1 cellular context compared by ENCODE assay signal in the genomic region with DNA sequence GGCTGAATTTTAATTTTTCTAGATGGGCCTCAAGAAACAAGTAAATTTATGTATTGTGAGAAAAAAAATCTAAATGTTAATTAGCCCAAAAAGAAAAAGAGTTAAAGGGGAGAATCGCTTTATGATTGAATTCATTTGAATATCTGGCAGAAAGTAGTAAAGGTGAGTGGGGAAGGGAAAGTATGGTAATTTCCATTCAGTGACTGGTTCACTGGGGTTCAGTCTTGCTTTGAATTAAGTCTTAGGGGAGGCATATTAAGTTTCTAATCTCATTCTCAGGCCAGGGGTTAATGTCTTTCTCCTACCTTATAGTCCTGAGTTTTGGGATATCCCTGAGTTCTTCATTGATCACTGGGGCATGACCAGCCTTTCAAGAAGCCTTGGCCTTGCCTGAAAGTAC.
TF ChIP-seq lines count a peak whose summit lies in the region.

No MANE protein-coding gene starts in this region.

TF ChIP-seq in H1, 55 proteins besides CTCF, POLR2A, EP300 and RAD21 (continued from another document):
- TF ChIP-seq, protein P1, sequence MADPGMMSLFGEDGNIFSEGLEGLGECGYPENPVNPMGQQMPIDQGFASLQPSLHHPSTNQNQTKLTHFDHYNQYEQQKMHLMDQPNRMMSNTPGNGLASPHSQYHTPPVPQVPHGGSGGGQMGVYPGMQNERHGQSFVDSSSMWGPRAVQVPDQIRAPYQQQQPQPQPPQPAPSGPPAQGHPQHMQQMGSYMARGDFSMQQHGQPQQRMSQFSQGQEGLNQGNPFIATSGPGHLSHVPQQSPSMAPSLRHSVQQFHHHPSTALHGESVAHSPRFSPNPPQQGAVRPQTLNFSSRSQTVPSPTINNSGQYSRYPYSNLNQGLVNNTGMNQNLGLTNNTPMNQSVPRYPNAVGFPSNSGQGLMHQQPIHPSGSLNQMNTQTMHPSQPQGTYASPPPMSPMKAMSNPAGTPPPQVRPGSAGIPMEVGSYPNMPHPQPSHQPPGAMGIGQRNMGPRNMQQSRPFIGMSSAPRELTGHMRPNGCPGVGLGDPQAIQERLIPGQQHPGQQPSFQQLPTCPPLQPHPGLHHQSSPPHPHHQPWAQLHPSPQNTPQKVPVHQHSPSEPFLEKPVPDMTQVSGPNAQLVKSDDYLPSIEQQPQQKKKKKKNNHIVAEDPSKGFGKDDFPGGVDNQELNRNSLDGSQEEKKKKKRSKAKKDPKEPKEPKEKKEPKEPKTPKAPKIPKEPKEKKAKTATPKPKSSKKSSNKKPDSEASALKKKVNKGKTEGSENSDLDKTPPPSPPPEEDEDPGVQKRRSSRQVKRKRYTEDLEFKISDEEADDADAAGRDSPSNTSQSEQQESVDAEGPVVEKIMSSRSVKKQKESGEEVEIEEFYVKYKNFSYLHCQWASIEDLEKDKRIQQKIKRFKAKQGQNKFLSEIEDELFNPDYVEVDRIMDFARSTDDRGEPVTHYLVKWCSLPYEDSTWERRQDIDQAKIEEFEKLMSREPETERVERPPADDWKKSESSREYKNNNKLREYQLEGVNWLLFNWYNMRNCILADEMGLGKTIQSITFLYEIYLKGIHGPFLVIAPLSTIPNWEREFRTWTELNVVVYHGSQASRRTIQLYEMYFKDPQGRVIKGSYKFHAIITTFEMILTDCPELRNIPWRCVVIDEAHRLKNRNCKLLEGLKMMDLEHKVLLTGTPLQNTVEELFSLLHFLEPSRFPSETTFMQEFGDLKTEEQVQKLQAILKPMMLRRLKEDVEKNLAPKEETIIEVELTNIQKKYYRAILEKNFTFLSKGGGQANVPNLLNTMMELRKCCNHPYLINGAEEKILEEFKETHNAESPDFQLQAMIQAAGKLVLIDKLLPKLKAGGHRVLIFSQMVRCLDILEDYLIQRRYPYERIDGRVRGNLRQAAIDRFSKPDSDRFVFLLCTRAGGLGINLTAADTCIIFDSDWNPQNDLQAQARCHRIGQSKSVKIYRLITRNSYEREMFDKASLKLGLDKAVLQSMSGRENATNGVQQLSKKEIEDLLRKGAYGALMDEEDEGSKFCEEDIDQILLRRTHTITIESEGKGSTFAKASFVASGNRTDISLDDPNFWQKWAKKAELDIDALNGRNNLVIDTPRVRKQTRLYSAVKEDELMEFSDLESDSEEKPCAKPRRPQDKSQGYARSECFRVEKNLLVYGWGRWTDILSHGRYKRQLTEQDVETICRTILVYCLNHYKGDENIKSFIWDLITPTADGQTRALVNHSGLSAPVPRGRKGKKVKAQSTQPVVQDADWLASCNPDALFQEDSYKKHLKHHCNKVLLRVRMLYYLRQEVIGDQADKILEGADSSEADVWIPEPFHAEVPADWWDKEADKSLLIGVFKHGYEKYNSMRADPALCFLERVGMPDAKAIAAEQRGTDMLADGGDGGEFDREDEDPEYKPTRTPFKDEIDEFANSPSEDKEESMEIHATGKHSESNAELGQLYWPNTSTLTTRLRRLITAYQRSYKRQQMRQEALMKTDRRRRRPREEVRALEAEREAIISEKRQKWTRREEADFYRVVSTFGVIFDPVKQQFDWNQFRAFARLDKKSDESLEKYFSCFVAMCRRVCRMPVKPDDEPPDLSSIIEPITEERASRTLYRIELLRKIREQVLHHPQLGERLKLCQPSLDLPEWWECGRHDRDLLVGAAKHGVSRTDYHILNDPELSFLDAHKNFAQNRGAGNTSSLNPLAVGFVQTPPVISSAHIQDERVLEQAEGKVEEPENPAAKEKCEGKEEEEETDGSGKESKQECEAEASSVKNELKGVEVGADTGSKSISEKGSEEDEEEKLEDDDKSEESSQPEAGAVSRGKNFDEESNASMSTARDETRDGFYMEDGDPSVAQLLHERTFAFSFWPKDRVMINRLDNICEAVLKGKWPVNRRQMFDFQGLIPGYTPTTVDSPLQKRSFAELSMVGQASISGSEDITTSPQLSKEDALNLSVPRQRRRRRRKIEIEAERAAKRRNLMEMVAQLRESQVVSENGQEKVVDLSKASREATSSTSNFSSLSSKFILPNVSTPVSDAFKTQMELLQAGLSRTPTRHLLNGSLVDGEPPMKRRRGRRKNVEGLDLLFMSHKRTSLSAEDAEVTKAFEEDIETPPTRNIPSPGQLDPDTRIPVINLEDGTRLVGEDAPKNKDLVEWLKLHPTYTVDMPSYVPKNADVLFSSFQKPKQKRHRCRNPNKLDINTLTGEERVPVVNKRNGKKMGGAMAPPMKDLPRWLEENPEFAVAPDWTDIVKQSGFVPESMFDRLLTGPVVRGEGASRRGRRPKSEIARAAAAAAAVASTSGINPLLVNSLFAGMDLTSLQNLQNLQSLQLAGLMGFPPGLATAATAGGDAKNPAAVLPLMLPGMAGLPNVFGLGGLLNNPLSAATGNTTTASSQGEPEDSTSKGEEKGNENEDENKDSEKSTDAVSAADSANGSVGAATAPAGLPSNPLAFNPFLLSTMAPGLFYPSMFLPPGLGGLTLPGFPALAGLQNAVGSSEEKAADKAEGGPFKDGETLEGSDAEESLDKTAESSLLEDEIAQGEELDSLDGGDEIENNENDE (IDR thresholded peaks at IDR 0.05; ENCODE audit: insufficient replicate concordance, low read length): no peak
